8 cellular contexts compared by ENCODE assay signal in the genomic region with DNA sequence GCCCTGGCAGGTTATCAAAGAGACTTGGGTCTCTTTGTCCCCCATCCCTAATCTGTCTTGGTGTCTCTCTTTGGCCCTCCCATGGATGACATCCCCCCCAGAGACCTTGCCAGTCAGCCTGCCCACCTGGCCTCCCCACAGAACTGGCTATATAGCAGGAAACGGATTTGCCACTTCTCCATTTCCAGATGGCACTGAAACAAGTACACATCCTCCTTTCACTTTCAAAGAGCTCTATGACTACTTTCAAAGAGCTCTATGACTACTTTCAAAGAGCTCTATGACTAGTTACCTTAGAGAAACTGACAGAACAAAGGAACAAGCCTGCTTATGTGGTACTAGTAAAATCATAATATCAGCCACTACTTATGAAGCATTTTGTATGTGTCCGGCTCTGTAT.
DNase-seq lines count a peak whose midpoint lies in the region; ATAC-seq and TF ChIP-seq lines count a peak whose summit lies in the region.

No MANE protein-coding gene starts in this region.

- H2BK5ac ChIP-seq in neuronal stem cell (ENCODE audit: low read length), result no peak overlapping the region

- WGBS in neuronal stem cell (ENCODE audit: extremely low coverage in 2 of 2, insufficient read length in 2 of 2, insufficient replicate concordance in 1 of 2), 2 donors, result no CpG with 5 or more reads among the region's 2 CpGs

- no peak overlapping the region for H3K27ac ChIP-seq in neuronal stem cell (replicated peaks; ENCODE audit: low read length)

- H3K18ac ChIP-seq in neuronal stem cell (ENCODE audit: low read length), result no peak overlapping the region

- H4K91ac ChIP-seq in neuronal stem cell (ENCODE audit: low read depth, low read length, poor library complexity), result no peak overlapping the region

- peaks cover 0 to 12% of the 10 kb centered on the region in 2 donors for H3K4me1 ChIP-seq in neuronal stem cell (ENCODE audit: control insufficient read depth in 2 of 2, insufficient read depth in 1 of 2, low read depth in 1 of 2, low read length in 2 of 2)

- peaks cover 4% of the 10 kb centered on the region for H3K36me3 Mint-ChIP-seq in activated naive CD8-positive, alpha-beta T cell
- H3K36me3 Mint-ChIP-seq in immature natural killer cell, result peaks cover 0 to 5% (median 0%) of the 10 kb centered on the region in 3 donors

- peak overlapping the region; percentile 55 for H3K27ac Mint-ChIP-seq in activated naive CD8-positive, alpha-beta T cell
- H3K27ac Mint-ChIP-seq in immature natural killer cell, result peak overlapping the region in 1 of 6 donors; percentile 7

- peaks cover 17% of the 10 kb centered on the region for H3K4me1 Mint-ChIP-seq in activated naive CD8-positive, alpha-beta T cell (ENCODE audit: low read depth)
- peaks cover 15 to 37% of the 10 kb centered on the region in 2 donors for H3K4me1 Mint-ChIP-seq in immature natural killer cell

- ATAC-seq in GM19438 (IDR thresholded peaks at IDR 0.05; ENCODE audit: low read depth, unreplicated experiment) (peak; percentile 90), HG03378 (IDR thresholded peaks at IDR 0.05; ENCODE audit: unreplicated experiment) (peak; percentile 99)

- no peak overlapping the region for H4K8ac ChIP-seq in neuronal stem cell (ENCODE audit: low read depth, low read length)

- no peak overlapping the region for H3K4me3 Mint-ChIP-seq in activated naive CD8-positive, alpha-beta T cell
- peak overlapping the region in 1 of 5 donors; percentile 59 for H3K4me3 Mint-ChIP-seq in immature natural killer cell

- peaks cover 1 to 12% of the 10 kb centered on the region in 2 donors for H3K9me3 ChIP-seq in neuronal stem cell (replicated peaks in 1 of 2; ENCODE audit: control insufficient read depth in 2 of 2, insufficient read depth in 1 of 2, low read depth in 1 of 2, low read length in 2 of 2)

- DNase-seq in GM12864 (ENCODE audit: low read depth) (peak; percentile 65), dermis blood vessel endothelial cell (no peak), glomerular visceral epithelial cell (ENCODE audit: extremely low spot score) (no peak), immature natural killer cell (no peak), neuronal stem cell (ENCODE audit: low spot score) (no peak)

- H3K9me3 Mint-ChIP-seq in activated naive CD8-positive, alpha-beta T cell (ENCODE audit: low read depth), result no peaks in the 10 kb centered on the region
- H3K9me3 Mint-ChIP-seq in immature natural killer cell, result no peaks in the 10 kb centered on the region

- no peak overlapping the region for H3K4me2 ChIP-seq in neuronal stem cell (ENCODE audit: insufficient read depth, low read length, poor library complexity, severe bottlenecking)

- no peak overlapping the region for H3K4ac ChIP-seq in neuronal stem cell (ENCODE audit: low read length)

- H3K79me1 ChIP-seq in neuronal stem cell (ENCODE audit: low read depth, low read length), result no peaks in the 10 kb centered on the region

- H3K4me3 ChIP-seq in GM12864 (ENCODE audit: low read depth, low read length) (no peak overlapping the region), neuronal stem cell (ENCODE audit: low read length in 2 of 2) (no peak overlapping the region)

- H3K14ac ChIP-seq in neuronal stem cell (ENCODE audit: low read length), result no peak overlapping the region

- no peak overlapping the region for H3K9ac ChIP-seq in neuronal stem cell (ENCODE audit: low read depth, low read length, poor library complexity)

- no peaks in the 10 kb centered on the region for H3K36me3 ChIP-seq in neuronal stem cell (replicated peaks in 1 of 2; ENCODE audit: control insufficient read depth in 2 of 2, insufficient read depth in 2 of 2, low read length in 2 of 2)

- no peak overlapping the region for H2AK5ac ChIP-seq in neuronal stem cell (ENCODE audit: low read depth, low read length)

- no peak overlapping the region for H3K23ac ChIP-seq in neuronal stem cell (ENCODE audit: low read depth, low read length, poor library complexity)

- H2BK12ac ChIP-seq in neuronal stem cell (ENCODE audit: low read length), result no peak overlapping the region

- H2BK15ac ChIP-seq in neuronal stem cell (ENCODE audit: low read length), result no peak overlapping the region

- no peaks in the 10 kb centered on the region for H3K27me3 ChIP-seq in neuronal stem cell (ENCODE audit: control insufficient read depth in 3 of 3, insufficient read depth in 3 of 3, low read depth in 1 of 3, low read length in 3 of 3)

- no peaks in the 10 kb centered on the region for H3K27me3 Mint-ChIP-seq in activated naive CD8-positive, alpha-beta T cell
- H3K27me3 Mint-ChIP-seq in immature natural killer cell (ENCODE audit: low read depth in 3 of 3), result peaks cover 2 to 5% (median 3%) of the 10 kb centered on the region in 3 donors

- no peak for TF ChIP-seq CTCF in GM12864 (IDR thresholded peaks at IDR 0.05; ENCODE audit: low read depth, low read length, missing control alignments)

- no peak overlapping the region for H2BK120ac ChIP-seq in neuronal stem cell (ENCODE audit: low read depth, low read length)

- no peak overlapping the region for H2AFZ ChIP-seq in neuronal stem cell (ENCODE audit: low read length)
